In the genomic region with DNA sequence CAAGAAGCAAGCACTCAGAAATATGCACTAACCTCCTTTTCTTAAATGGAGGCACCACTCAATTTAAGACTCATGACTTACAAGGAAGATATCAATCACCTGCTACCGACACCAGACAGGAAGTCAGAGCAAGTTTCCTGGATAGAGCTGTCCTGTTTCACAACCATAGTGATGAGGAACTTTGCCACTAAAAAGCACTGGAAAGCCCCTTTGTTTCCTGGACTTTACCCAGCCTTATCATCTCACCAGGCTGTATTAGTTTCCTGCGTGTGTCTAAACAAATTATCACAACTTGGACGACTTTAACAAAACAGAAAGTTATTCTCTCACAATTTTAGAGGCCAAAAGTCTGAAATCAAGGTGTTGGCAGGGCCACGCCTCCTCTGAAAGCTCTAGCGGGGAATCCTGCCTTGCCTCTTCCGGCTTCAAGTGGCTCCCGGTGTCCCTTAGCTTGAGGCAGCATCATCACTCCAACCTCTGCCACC, we compare ENCODE assay signal across 10 cellular contexts.
DNase-seq lines count a peak whose midpoint lies in the region; ATAC-seq and TF ChIP-seq lines count a peak whose summit lies in the region.
"Had no signal": no experiment of that assay in that cellular context is flagged by ENCODE, and none has a peak within 500 bp of the region (broad histone marks: within the 10 kb centered on the region; RNA-seq: fewer than 3 reads in every experiment).

No MANE protein-coding gene starts in this region.

- POLR2A ChIA-PET in CD8-positive, alpha-beta T cell (lab: Charles Lee) = no interaction called here

- H3K27ac Mint-ChIP-seq in CD8-positive, alpha-beta T cell = no peak overlapping the region
- H3K27ac Mint-ChIP-seq: brain had no signal

- CTCF ChIA-PET in CD8-positive, alpha-beta T cell (lab: Charles Lee) = no interaction called here

- H3K36me3 ChIP-seq in upper lobe of right lung = no peaks in the 10 kb centered on the region
- H3K36me3 ChIP-seq in CD8-positive, alpha-beta T cell (ENCODE audit: insufficient read depth, low read length) = no peaks in the 10 kb centered on the region

- no peak overlapping the region for H3K4me3 ChIP-seq in upper lobe of right lung
- H3K4me3 ChIP-seq in CD8-positive, alpha-beta T cell (ENCODE audit: low read depth, low read length) = no peak overlapping the region

- peaks cover 9% of the 10 kb centered on the region for H3K4me1 Mint-ChIP-seq in CD8-positive, alpha-beta T cell (ENCODE audit: low read depth)

- ATAC-seq in upper lobe of right lung (peak; percentile 26), GM19328 (IDR thresholded peaks at IDR 0.05; ENCODE audit: unreplicated experiment) (no peak)
- ATAC-seq in CD8-positive, alpha-beta T cell = no peak

- TF ChIP-seq CTCF in upper lobe of right lung (IDR thresholded peaks at IDR 0.05) = no peak
- no peak for TF ChIP-seq CTCF in CD8-positive, alpha-beta T cell (IDR thresholded peaks at IDR 0.05)

- H3K4me1 ChIP-seq in upper lobe of right lung = peaks cover 6% of the 10 kb centered on the region
- H3K4me1 ChIP-seq in CD8-positive, alpha-beta T cell (ENCODE audit: insufficient read depth, low read length) = peaks cover 4% of the 10 kb centered on the region

- no peaks in the 10 kb centered on the region for H3K9me3 ChIP-seq in upper lobe of right lung
- H3K9me3 ChIP-seq in CD8-positive, alpha-beta T cell (ENCODE audit: low read length) = no peaks in the 10 kb centered on the region

- H3K36me3 Mint-ChIP-seq in CD8-positive, alpha-beta T cell = no peaks in the 10 kb centered on the region
- H3K36me3 Mint-ChIP-seq: brain had no signal

- H3K27ac ChIP-seq in upper lobe of right lung = no peak overlapping the region
- no peak overlapping the region for H3K27ac ChIP-seq in CD8-positive, alpha-beta T cell (ENCODE audit: low read depth, low read length)

- no peaks in the 10 kb centered on the region for H3K9me3 Mint-ChIP-seq in CD8-positive, alpha-beta T cell

- DNase-seq in stimulated activated CD4-positive, alpha-beta T cell treated with anti-CD3 and anti-CD28 coated beads, Interleukin-15, amount 100 ng/mL, for 24 hours = peak; percentile 11
- no peak for DNase-seq in stimulated activated CD4-positive, alpha-beta T cell treated with anti-CD3 and anti-CD28 coated beads, Interleukin-4, amount 100 ng/mL, for 24 hours
- DNase-seq in Kasumi-1 (lab: John Stamatoyannopoulos, UW) = peak; percentile 71 to 73
- DNase-seq in dermis blood vessel endothelial cell = peak; percentile 45
- DNase-seq in upper lobe of right lung = no peak
- DNase-seq in posterior vena cava (ENCODE audit: low spot score) = no peak
- no peak for DNase-seq in CD8-positive, alpha-beta T cell
- DNase-seq: NCI-H446 had no signal

- H3K27me3 ChIP-seq in upper lobe of right lung = no peaks in the 10 kb centered on the region
- H3K27me3 ChIP-seq in CD8-positive, alpha-beta T cell (ENCODE audit: insufficient read depth, low read length) = no peaks in the 10 kb centered on the region

- no peak overlapping the region for H3K4me3 Mint-ChIP-seq in CD8-positive, alpha-beta T cell
- H3K4me3 Mint-ChIP-seq: brain had no signal

- no peaks in the 10 kb centered on the region for H3K27me3 Mint-ChIP-seq in CD8-positive, alpha-beta T cell (ENCODE audit: low read depth)

- intact Hi-C loops in upper lobe of right lung (cut with DNase I) (no loop called here), posterior vena cava (cut with DNase I) (no loop called here)
- intact Hi-C loops in CD8-positive, alpha-beta T cell (cut with DNase I, micrococcal nuclease) = no loop called here

Comparison
In these comparisons a context has a peak if more than half of its experiments do, and no peak if none do; other contexts are left out.
1. DNase-seq: peak in stimulated activated CD4-positive, alpha-beta T cell treated with anti-CD3 and anti-CD28 coated beads, Interleukin-15, amount 100 ng/mL, for 24 hours (single experiment), Kasumi-1 (2 of 2) and dermis blood vessel endothelial cell (single experiment); none in stimulated activated CD4-positive, alpha-beta T cell treated with anti-CD3 and anti-CD28 coated beads, Interleukin-4, amount 100 ng/mL, for 24 hours (single experiment), upper lobe of right lung (single experiment), posterior vena cava (single experiment) and CD8-positive, alpha-beta T cell (0 of 7).